Comparison of ENCODE assay signal across 26 cellular contexts in the genomic region with DNA sequence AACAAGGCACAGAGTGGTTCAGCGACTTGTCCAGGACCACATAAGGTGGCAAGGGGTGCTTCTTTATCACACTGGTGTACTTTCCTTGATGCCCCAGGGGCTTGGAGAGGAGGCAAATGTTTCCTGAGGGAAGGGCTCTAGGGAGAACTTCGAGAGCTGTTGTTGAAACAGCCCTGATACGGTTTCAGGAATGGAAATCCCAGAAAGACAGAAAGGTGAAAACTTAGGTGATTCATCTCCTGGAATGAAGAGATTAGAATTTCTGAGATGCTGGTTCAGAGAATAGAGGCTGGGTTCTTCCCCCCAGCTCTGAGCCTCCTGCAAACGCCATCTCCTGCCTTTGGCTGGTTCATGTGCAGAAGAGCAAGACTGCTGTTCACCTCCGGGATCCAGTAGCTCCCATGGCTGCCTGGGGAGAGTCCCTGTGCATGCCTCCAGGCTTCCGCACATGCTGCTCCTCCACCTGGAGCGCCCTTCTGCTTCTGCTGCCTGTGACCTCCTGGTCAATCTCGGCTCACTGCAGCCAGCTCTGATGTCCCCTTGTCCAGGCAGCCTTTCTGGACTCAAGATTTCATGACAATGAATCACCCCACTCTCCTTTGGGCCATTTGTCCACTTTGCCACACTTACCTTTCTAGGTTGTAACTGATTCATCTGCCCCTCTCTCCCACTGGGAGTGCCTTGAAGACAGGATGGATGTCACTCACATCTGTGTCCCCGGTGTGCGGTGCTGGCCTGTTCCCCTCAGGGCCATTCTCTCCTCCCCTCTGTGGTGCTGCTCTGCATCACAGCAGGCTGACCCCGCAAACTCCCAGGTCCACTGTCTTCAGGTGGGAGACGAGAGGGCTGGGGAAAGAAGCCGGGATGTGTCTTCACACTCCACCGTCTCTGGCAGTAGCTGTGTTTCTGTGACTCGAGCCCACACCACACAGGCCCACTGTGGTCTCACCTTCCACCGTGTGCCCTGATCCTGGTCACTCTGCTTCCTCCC.
"Had no signal": no experiment of that assay in that cellular context is flagged by ENCODE, and none has a peak within 500 bp of the region (broad histone marks: within the 10 kb centered on the region; RNA-seq: fewer than 3 reads in every experiment).

No MANE protein-coding gene starts in this region.

- H3K4me3 Mint-ChIP-seq: activated CD4-positive, alpha-beta memory T cell treated with anti-CD3 and anti-CD28 coated beads, Interleukin-2, amount 10 ng/mL, durations not matched to agents 7 days and 5 days; activated CD4-positive, alpha-beta T cell treated with anti-CD3 and anti-CD28 coated beads, Interleukin-2, amount 10 ng/mL, durations not matched to agents 24 days and 14 days; activated naive CD8-positive, alpha-beta T cell; activated T-cell treated with anti-CD3 and anti-CD28 coated beads, Interleukin-2, amount 50 U/mL, for 24 hours; memory B cell; nephron progenitor cell; T-cell; T-helper 2 cell treated with Interferon-gamma antibody and Interleukin-4, amounts not matched to agents 5 μg/mL and 100 μg/mL, for 36 hours had no signal

- ATAC-seq: activated CD4-positive, CD25-positive, alpha-beta regulatory T cell treated with anti-CD3 and anti-CD28 coated beads, Interleukin-2, amount 50 U/mL, for 24 hours; gastroesophageal sphincter; mucosa of descending colon; T-cell had no signal

- H3K9me3 Mint-ChIP-seq: activated CD4-positive, alpha-beta memory T cell treated with anti-CD3 and anti-CD28 coated beads, Interleukin-2, amount 10 ng/mL, durations not matched to agents 7 days and 5 days; activated CD4-positive, alpha-beta T cell treated with anti-CD3 and anti-CD28 coated beads, Interleukin-2, amount 10 ng/mL, durations not matched to agents 24 days and 14 days; activated T-cell treated with anti-CD3 and anti-CD28 coated beads, Interleukin-2, amount 50 U/mL, for 24 hours; activated T-helper 2 cell treated with anti-CD3 and anti-CD28 coated beads, Interferon-gamma antibody, Interleukin-2, Interleukin-4, amounts not matched to agents 10 μg/mL and 5 μg/mL and 100 μg/mL, durations not matched to agents 14 hours and 24 hours and 36 hours; memory B cell; nephron progenitor cell; T-cell; T-helper 2 cell treated with Interferon-gamma antibody and Interleukin-4, amounts not matched to agents 5 μg/mL and 100 μg/mL, for 36 hours had no signal

- H3K36me3 Mint-ChIP-seq: activated naive CD8-positive, alpha-beta T cell; memory B cell; T-cell had no signal

- H3K27ac Mint-ChIP-seq: activated CD4-positive, alpha-beta memory T cell treated with anti-CD3 and anti-CD28 coated beads, Interleukin-2, amount 10 ng/mL, durations not matched to agents 7 days and 5 days; activated CD4-positive, alpha-beta T cell treated with anti-CD3 and anti-CD28 coated beads, Interleukin-2, amount 10 ng/mL, durations not matched to agents 24 days and 14 days; activated naive CD8-positive, alpha-beta T cell; activated T-cell treated with anti-CD3 and anti-CD28 coated beads, Interleukin-2, amount 50 U/mL, for 24 hours; activated T-helper 2 cell treated with anti-CD3 and anti-CD28 coated beads, Interferon-gamma antibody, Interleukin-2, Interleukin-4, amounts not matched to agents 10 μg/mL and 5 μg/mL and 100 μg/mL, durations not matched to agents 14 hours and 24 hours and 36 hours; memory B cell; nephron progenitor cell; progenitor cell of endocrine pancreas; T-cell; T-helper 2 cell treated with Interferon-gamma antibody and Interleukin-4, amounts not matched to agents 5 μg/mL and 100 μg/mL, for 36 hours had no signal

- H3K27ac ChIP-seq: adrenal gland, ascending aorta, brain microvascular endothelial cell, esophagus squamous epithelium, gastroesophageal sphincter, spleen, VCaP had no signal

- H3K9me3 ChIP-seq: adrenal gland, ascending aorta, esophagus squamous epithelium, gastroesophageal sphincter, mucosa of descending colon, spleen had no signal

- H3K36me3 ChIP-seq: adrenal gland, ascending aorta, brain microvascular endothelial cell, esophagus squamous epithelium, gastroesophageal sphincter, spleen had no signal

- H3K4me3 ChIP-seq: adrenal gland, ascending aorta, esophagus squamous epithelium, gastroesophageal sphincter, mucosa of descending colon, spleen had no signal

- DNase-seq: activated CD4-positive, alpha-beta memory T cell treated with anti-CD3 and anti-CD28 coated beads, Interleukin-2, amount 10 ng/mL, durations not matched to agents 7 days and 5 days; activated CD4-positive, alpha-beta T cell treated with anti-CD3 and anti-CD28 coated beads, Interleukin-2, amount 10 ng/mL, durations not matched to agents 24 days and 14 days; activated naive CD4-positive, alpha-beta T cell; activated T-cell treated with anti-CD3 and anti-CD28 coated beads, Interleukin-2, amount 50 U/mL, for 24 hours; brain microvascular endothelial cell; central memory CD4-positive, alpha-beta T cell; esophagus squamous epithelium; hypothalamus; mucosa of descending colon; nephron progenitor cell; nucleus accumbens; retina; spleen; stimulated activated CD4-positive, alpha-beta T cell treated with anti-CD3 and anti-CD28 coated beads, Interleukin-4, amount 100 ng/mL, for 1 hour; stimulated activated naive CD4-positive, alpha-beta T cell treated with Interleukin-2 at 50 U/mL for 16 hours had no signal

- H3K27me3 ChIP-seq: ascending aorta had no signal
